21 cellular contexts compared by ENCODE assay signal in genomic region chr7:114158275-114158674, GRCh38.
A peak's percentile ranks its signal among the peaks of the same experiment; 100 is the strongest.
DNase-seq lines count a peak whose midpoint lies in the region; ATAC-seq, FAIRE-seq and TF ChIP-seq lines count a peak whose summit lies in the region.
"Had no signal": no experiment of that assay in that cellular context is flagged by ENCODE, and none has a peak within 500 bp of the region (broad histone marks: within the 10 kb centered on the region; RNA-seq: fewer than 3 reads in every experiment).

No MANE protein-coding gene starts in this region.

- peak overlapping the region in 2 of 3 experiments; percentile 3 to 54 for H3K27ac Mint-ChIP-seq in nephron
- H3K27ac Mint-ChIP-seq: B cell; CD8-positive, alpha-beta T cell; IgD-negative memory B cell had no signal

- no peaks in the 10 kb centered on the region for H3K27me3 ChIP-seq in kidney epithelial cell (ENCODE audit: control insufficient read depth, insufficient read depth, low read length)
- H3K27me3 ChIP-seq: BLaER1 treated with 17β-estradiol and CSF1 and Interleukin-3, amounts not matched to agents 10 nM and 100 nM had no signal

- H3K9me3 Mint-ChIP-seq in nephron: no peaks in the 10 kb centered on the region
- H3K9me3 Mint-ChIP-seq: CD8-positive, alpha-beta T cell; IgD-negative memory B cell had no signal

- no peaks in the 10 kb centered on the region for H3K27me3 Mint-ChIP-seq in nephron (ENCODE audit: low read depth)
- H3K27me3 Mint-ChIP-seq: B cell, IgD-negative memory B cell had no signal

- peaks cover 26% of the 10 kb centered on the region for H3K4me1 Mint-ChIP-seq in nephron
- H3K4me1 Mint-ChIP-seq: B cell, IgD-negative memory B cell had no signal

- DNase-seq in RCC 7860 (ENCODE audit: low spot score) (no peak), kidney epithelial cell (ENCODE audit: low read depth) (peak; percentile 26), NK-92 (lab: John Stamatoyannopoulos, UW; ENCODE audit: unreplicated experiment) (no peak)
- DNase-seq in effector CD8-positive, alpha-beta T cell (lab: John Stamatoyannopoulos, UW): no peak
- DNase-seq: CD8-positive, alpha-beta T cell; DMS 273 treated with DMSO at 0.1 percent for 48 hours; DMS53; DND-41; EL; GM23248; KBM-7 had no signal

- peak; percentile 88 for FAIRE-seq in RCC 7860 (lab: Jason Lieb, UNC)
- FAIRE-seq: A549, GM12878, GM19239, HepG2 had no signal

- H3K36me3 ChIP-seq in kidney epithelial cell (ENCODE audit: control insufficient read depth, insufficient read depth, low read length): no peaks in the 10 kb centered on the region
- H3K36me3 ChIP-seq: BLaER1 treated with 17β-estradiol and CSF1 and Interleukin-3, amounts not matched to agents 10 nM and 100 nM; HAP-1 had no signal

- TF ChIP-seq CTCF in kidney epithelial cell (IDR thresholded peaks at IDR 0.05; ENCODE audit: insufficient read depth, low read length, poor library complexity, severe bottlenecking) (no peak), nephron (IDR thresholded peaks at IDR 0.05; ENCODE audit: unreplicated experiment in 3 of 3) (no peak)

- no peak overlapping the region for H3K4me3 ChIP-seq in kidney epithelial cell (ENCODE audit: low read depth, low read length)
- H3K4me3 ChIP-seq: A549; BLaER1 treated with 17β-estradiol and CSF1 and Interleukin-3, amounts not matched to agents 10 nM and 100 nM; GM12878; GM23248; HAP-1 had no signal

- no peaks in the 10 kb centered on the region for H3K36me3 Mint-ChIP-seq in nephron (ENCODE audit: low read depth)
- H3K36me3 Mint-ChIP-seq: CD8-positive, alpha-beta T cell; IgD-negative memory B cell had no signal

- ATAC-seq in GM21447 (IDR thresholded peaks at IDR 0.05; ENCODE audit: unreplicated experiment): no peak
- ATAC-seq: A549; CD8-positive, alpha-beta T cell; GM12878; HepG2 had no signal

- no peak overlapping the region for H3K4me3 Mint-ChIP-seq in nephron
- H3K4me3 Mint-ChIP-seq: B cell; CD8-positive, alpha-beta T cell; IgD-negative memory B cell had no signal
